ENCODE assay signal across 17 cellular contexts in genomic region chr5:157469073-157469472, GRCh38. TPM values are rescaled to one million over a fixed set of nuclear protein-coding genes. Genes with fewer than 3 reads are reported as not detected.
DNase-seq lines count a peak whose midpoint lies in the region; ATAC-seq, FAIRE-seq and TF ChIP-seq lines count a peak whose summit lies in the region.
"Had no signal": no experiment of that assay in that cellular context is flagged by ENCODE, and none has a peak within 500 bp of the region (broad histone marks: within the 10 kb centered on the region; RNA-seq: fewer than 3 reads in every experiment).

No MANE protein-coding gene starts in this region.

- H3K9me3 ChIP-seq in K562 (replicated peaks; ENCODE audit: control insufficient read depth, insufficient read depth, low read depth, low read length) (no peaks in the 10 kb centered on the region), A673 (ENCODE audit: low read depth, low read length, poor library complexity, severe bottlenecking) (no peaks in the 10 kb centered on the region)

- BruUV-seq in K562 (replicated peaks; lab: Mats Ljungman, UMichigan) (no TSS peak), A673 (replicated peaks; lab: Mats Ljungman, UMichigan) (no TSS peak)

- CTCF ChIA-PET in K562 (lab: Yijun Ruan, JAX; ENCODE audit: low intra/inter-chr PET ratio) (interaction anchor here (0.9 kb wide), 1 partner anchor 275 kb away, joined by 3 read pairs; no protein-coding TSS in a partner anchor), A673 (lab: Charles Lee) (no interaction called here)

- TF ChIP-seq EP300 in K562 (IDR thresholded peaks at IDR 0.05; ENCODE audit: low read length) = no peak

- ATAC-seq in K562 (no peak), HG03469 (IDR thresholded peaks at IDR 0.05; ENCODE audit: unreplicated experiment) (no peak)

- no peak for FAIRE-seq in K562 (lab: Jason Lieb, UNC)
- no peak for FAIRE-seq in frontal cortex (lab: Jason Lieb, UNC)
- FAIRE-seq: H54 had no signal

- intact Hi-C loops in K562 (cut with micrococcal nuclease) = no loop called here
- intact Hi-C loops in A673 (cut with micrococcal nuclease; ENCODE audit: unreplicated experiment) = no loop called here

- peak; percentile 21 for TF ChIP-seq CTCF in C4-2B (conservative IDR thresholded peaks at IDR 0.05)
- TF ChIP-seq CTCF in GM12873 (IDR thresholded peaks at IDR 0.05; ENCODE audit: insufficient read depth, low read depth, low read length, missing control alignments) = peak; percentile 36
- no peak for TF ChIP-seq CTCF in K562 (IDR thresholded peaks at IDR 0.05 in 2 of 3, conservative IDR thresholded peaks at IDR 0.05 in 1 of 3; ENCODE audit: insufficient read depth in 2 of 3, low read depth in 1 of 3, low read length in 3 of 3)
- TF ChIP-seq CTCF in A673 (conservative IDR thresholded peaks at IDR 0.05; ENCODE audit: low read depth, low read length) = no peak

- H3K9me1 ChIP-seq in K562 (ENCODE audit: control insufficient read depth, insufficient read depth, low read length) = no peaks in the 10 kb centered on the region

- POLR2A ChIA-PET in K562 (lab: Yijun Ruan, JAX) (no interaction called here), A673 (lab: Charles Lee; ENCODE audit: low non-redundant PET) (no interaction called here)

- no peak for TF ChIP-seq RAD21 in K562 (CRISPR knock-in tag; conservative IDR thresholded peaks at IDR 0.05 in 1 of 2, IDR thresholded peaks at IDR 0.05 in 1 of 2)

- 20% methylated on average over 7 of the region's 7 CpGs for WGBS in K562 (ENCODE audit: insufficient coverage, low coverage, missing lambda C conversion rate)

- H3K4me1 ChIP-seq in K562 (replicated peaks in 1 of 2; ENCODE audit: control insufficient read depth in 2 of 2, insufficient read depth in 2 of 2, low read length in 2 of 2) (peaks cover 0 to 5% of the 10 kb centered on the region in 2 experiments; a peak in 2 of 5 replicates), A673 (ENCODE audit: insufficient read depth, low read length, poor library complexity, severe bottlenecking) (no peaks in the 10 kb centered on the region)

- 0 out of 5 replicates have a peak, but pooled peaks cover 0 to 6% of the 10 kb centered on the region in 2 experiments for H3K27me3 ChIP-seq in K562 (ENCODE audit: control insufficient read depth in 2 of 2, insufficient read depth in 2 of 2, low read length in 2 of 2)
- no peaks in the 10 kb centered on the region for H3K27me3 ChIP-seq in A673 (replicated peaks; ENCODE audit: insufficient read depth, low read depth, low read length, poor library complexity)

- DNase-seq in NAMALWA (ENCODE audit: low spot score) (peak; percentile 58), K562 (ENCODE audit: extremely low read depth in 1 of 4, low spot score in 3 of 4) (peak in 1 of 4 experiments; percentile 18), pons (ENCODE audit: low spot score) (no peak), A673 (ENCODE audit: low spot score) (no peak), frontal cortex (ENCODE audit: low spot score in 2 of 2) (no peak)
- DNase-seq: KG1, NCI-H1048, NCI-H1436 treated with DMSO at 0.1 percent for 48 hours, NCI-H2029 treated with DMSO at 0.1 percent for 48 hours, NCI-H510A treated with DMSO at 0.1 percent for 48 hours, NCI-H82, RPMI8226, SIG-M5 had no signal

- H4K20me1 ChIP-seq in K562 (replicated peaks; ENCODE audit: control insufficient read depth, insufficient read depth, low read length) = no peaks in the 10 kb centered on the region

- H3K9ac ChIP-seq in K562 (ENCODE audit: insufficient read depth in 1 of 2, low read depth in 2 of 2, low read length in 2 of 2) = no peak overlapping the region

- H3K79me2 ChIP-seq in K562 (ENCODE audit: control insufficient read depth, insufficient read depth, low read length) = no peaks in the 10 kb centered on the region

- no peaks in the 10 kb centered on the region for H3K36me3 ChIP-seq in K562 (ENCODE audit: control insufficient read depth, insufficient read depth, low read length)
- no peaks in the 10 kb centered on the region for H3K36me3 ChIP-seq in A673 (ENCODE audit: insufficient read depth, low read length, poor library complexity, severe bottlenecking)

- H3K27ac ChIP-seq in C4-2B (no peak overlapping the region), K562 (ENCODE audit: extremely low read depth, low read depth, low read length) (no peak overlapping the region), A673 (ENCODE audit: low read depth, low read length, poor library complexity, severe bottlenecking) (no peak overlapping the region)

- H3K4me3 ChIP-seq in K562 = no peak overlapping the region
- H3K4me3 ChIP-seq in A673 (ENCODE audit: low read depth, low read length, poor library complexity, severe bottlenecking) = no peak overlapping the region

- in situ Hi-C loops in K562 (cut with MboI) = no loop called here

- TF ChIP-seq POLR2A in K562 (conservative IDR thresholded peaks at IDR 0.05) = no peak

- no peak overlapping the region for H3K4me2 ChIP-seq in K562 (ENCODE audit: insufficient read depth, low read length)

- H2AFZ ChIP-seq in K562 (ENCODE audit: low read depth, low read length) = no peak overlapping the region

TF ChIP-seq in K562, 482 proteins besides CTCF, POLR2A, EP300 and RAD21:
- TF ChIP-seq BCOR (IDR thresholded peaks at IDR 0.05) (peak; percentile 78), KDM1A (IDR thresholded peaks at IDR 0.05) (peak in 1 of 2 experiments; percentile 58; a peak in 2 of 4 replicates), RBM25 (IDR thresholded peaks at IDR 0.05; ENCODE audit: low read depth, low read length, severe bottlenecking) (peak; percentile 76), HDAC2 (IDR thresholded peaks at IDR 0.05) (peak; percentile 24; the same call in 1 of the 2 replicates), RAD51 (IDR thresholded peaks at IDR 0.05; ENCODE audit: borderline replicate concordance, low read depth) (no peak), NCOR1 (IDR thresholded peaks at IDR 0.05) (no peak), ADNP (tag; IDR thresholded peaks at IDR 0.05) (0 out of 2 replicates have a peak, but pooled peaks have one; percentile 53)

RNA-seq across cellular contexts. Expression of gene NIPAL4, which starts 9.1 kb away (rescaled TPM):
- not detected in 2 replicates for total RNA-seq in K562 (2011; cell fraction: chromatin; rRNA removed; ENCODE audit: low replicate concordance)
- total RNA-seq in K562 (2011; cell fraction: nucleolus; rRNA removed) = not detected in 2 replicates
- not detected in 2 replicates for total RNA-seq in K562 (2011; cell fraction: nucleoplasm; rRNA removed)
- not detected in 2 replicates for total RNA-seq in K562 (2014; rRNA removed)
- total RNA-seq in K562 (2014; rRNA removed; fragmentation: Illumina TruSeq; extraction: Trizol) = not detected in 2 replicates
- total RNA-seq in K562 (2015; rRNA removed; fragmentation: Illumina TruSeq; extraction: Trizol) = not detected in 2 replicates
- not detected in 2 replicates for total RNA-seq in K562 (2021)
- not detected in 2 replicates for polyA plus RNA-seq in K562 (2011; rRNA removed)
- polyA plus RNA-seq in K562 (2011; cell fraction: cytosol; rRNA removed) = not detected in 2 replicates
- not detected in 2 replicates for polyA plus RNA-seq in K562 (2011; cell fraction: nucleus; rRNA removed)
- not detected in 2 replicates for polyA plus RNA-seq in K562 (2012)
- polyA plus RNA-seq in K562 (2014; fragmentation: Illumina TruSeq; extraction: Trizol) = not detected in 2 replicates
- not detected for polyA plus RNA-seq in K562 (2014; fragmentation: Nextera tagmentation; extraction: Ambion mirVana)
- not detected in 2 replicates for polyA plus RNA-seq in K562 (2014; rRNA removed)
- polyA minus RNA-seq in K562 (2011; rRNA and poly(A)+ RNA removed) = not detected in 2 replicates
- polyA minus RNA-seq in K562 (2011; cell fraction: cytosol; rRNA and poly(A)+ RNA removed) = not detected in 2 replicates
- polyA minus RNA-seq in K562 (2011; cell fraction: nucleus; rRNA and poly(A)+ RNA removed) = not detected in 2 replicates
- not detected in 2 replicates for total RNA-seq in A673 (2021)
- total RNA-seq in frontal cortex = not detected

Comparison
In these comparisons a context has a peak if more than half of its experiments do, and no peak if none do; other contexts are left out.
1. CTCF ChIP-seq: peak in C4-2B (single experiment) and GM12873 (single experiment); none in K562 (0 of 3) and A673 (single experiment).